In the genomic region with DNA sequence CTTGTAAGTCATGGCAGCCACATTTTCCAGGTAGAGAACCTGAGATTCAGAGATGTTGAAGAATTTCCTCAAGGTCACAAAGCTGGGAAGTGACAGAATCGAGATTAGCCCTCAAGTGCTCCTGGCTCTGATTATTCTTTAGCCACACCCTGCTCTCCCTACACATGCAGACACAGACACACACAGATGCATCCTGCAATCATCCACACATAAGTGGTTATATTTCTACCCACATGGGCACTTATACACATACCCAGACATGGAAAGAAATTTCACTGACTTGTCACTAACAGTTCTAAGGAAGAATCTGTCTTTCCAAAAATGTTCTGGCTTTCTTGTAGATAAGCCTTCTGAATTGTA, we compare ENCODE assay signal across 34 cellular contexts.
"Had no signal": no experiment of that assay in that cellular context is flagged by ENCODE, and none has a peak within 500 bp of the region (broad histone marks: within the 10 kb centered on the region; RNA-seq: fewer than 3 reads in every experiment).

No MANE protein-coding gene starts in this region.

- H3K27ac ChIP-seq: adrenal gland, body of pancreas, brain microvascular endothelial cell, breast epithelium, VCaP had no signal

- H3K36me3 Mint-ChIP-seq: activated CD4-positive, alpha-beta memory T cell treated with anti-CD3 and anti-CD28 coated beads for 36 hours; activated naive CD4-positive, alpha-beta T cell treated with anti-CD3 and anti-CD28 coated beads, Interleukin-2, amount 50 U/mL, for 72 hours; activated naive CD8-positive, alpha-beta T cell treated with anti-CD3 and anti-CD28 coated beads for 36 hours; T-cell had no signal

- H3K4me1 ChIP-seq: adrenal gland, body of pancreas had no signal

- H3K4me3 ChIP-seq: adrenal gland, body of pancreas, breast epithelium had no signal

- ATAC-seq: activated CD8-positive, alpha-beta T cell treated with anti-CD3 and anti-CD28 coated beads for 36 hours; activated naive CD4-positive, alpha-beta T cell treated with anti-CD3 and anti-CD28 coated beads, Interleukin-2, amount 50 U/mL, for 72 hours; activated T-cell treated with anti-CD3 and anti-CD28 coated beads, Interleukin-2, amount 50 U/mL, for 4 hours; activated T-cell treated with anti-CD3 and anti-CD28 coated beads, Interleukin-2, amount 50 U/mL, for 72 hours; activated T-helper 17 cell treated with anti-CD3 and anti-CD28 coated beads, Interleukin-2, amount 50 U/mL, for 72 hours; body of pancreas; T-cell had no signal

- DNase-seq: activated B cell treated with CpG ODN at 0.5 μM for 24 hours; activated CD4-positive, alpha-beta memory T cell treated with anti-CD3 and anti-CD28 coated beads for 36 hours; activated CD4-positive, alpha-beta T cell treated with anti-CD3 and anti-CD28 coated beads for 4 hours; activated CD4-positive, alpha-beta T cell treated with anti-CD3 and anti-CD28 coated beads, Interleukin-2, amount 10 ng/mL, durations not matched to agents 24 days and 14 days; activated CD4-positive, alpha-beta T cell treated with anti-CD3 and anti-CD28 coated beads, Interleukin-2, amount 50 U/mL, for 1 hour; activated CD4-positive, alpha-beta T cell treated with anti-CD3 and anti-CD28 coated beads, Interleukin-2, amount 50 U/mL, for 4 hours; activated CD4-positive, CD25-positive, alpha-beta regulatory T cell treated with anti-CD3 and anti-CD28 coated beads, Interleukin-2, amount 50 U/mL, for 72 hours; activated CD8-positive, alpha-beta memory T cell treated with anti-CD3 and anti-CD28 coated beads, Interleukin-2, amount 50 U/mL, for 4 hours; activated CD8-positive, alpha-beta T cell treated with anti-CD3 and anti-CD28 coated beads for 36 hours; activated effector memory CD4-positive, alpha-beta T cell treated with anti-CD3 and anti-CD28 coated beads, Interleukin-2, amount 50 U/mL, for 16 hours; activated gamma-delta T cell treated with Interleukin-2 at 50 U/mL for 16 hours; activated naive CD4-positive, alpha-beta T cell; activated naive CD4-positive, alpha-beta T cell treated with anti-CD3 and anti-CD28 coated beads for 36 hours; activated naive CD4-positive, alpha-beta T cell treated with anti-CD3 and anti-CD28 coated beads, Interleukin-2, amount 50 U/mL, for 16 hours; activated naive CD8-positive, alpha-beta T cell treated with anti-CD3 and anti-CD28 coated beads for 36 hours; activated T-cell treated with anti-CD3 and anti-CD28 coated beads for 4 hours; activated T-cell treated with anti-CD3 and anti-CD28 coated beads, Interleukin-2, amount 50 U/mL, for 1 hour; activated T-cell treated with anti-CD3 and anti-CD28 coated beads, Interleukin-2, amount 50 U/mL, for 4 hours; activated T-cell treated with anti-CD3 and anti-CD28 coated beads, Interleukin-2, amount 50 U/mL, for 72 hours; adrenal gland; amniotic stem cell; aorta; body of pancreas; brain microvascular endothelial cell; central memory CD4-positive, alpha-beta T cell; T-cell; T-helper 2 cell; T-helper 9 cell had no signal

- H3K9me3 ChIP-seq: adrenal gland, body of pancreas, breast epithelium had no signal

- H3K4me1 Mint-ChIP-seq: activated B cell treated with CpG ODN at 0.5 μM for 24 hours; activated CD4-positive, alpha-beta T cell treated with anti-CD3 and anti-CD28 coated beads, Interleukin-2, amount 10 ng/mL, durations not matched to agents 24 days and 14 days; activated naive CD8-positive, alpha-beta T cell treated with anti-CD3 and anti-CD28 coated beads for 36 hours; activated T-helper 17 cell treated with anti-CD3 and anti-CD28 coated beads, Interleukin-2, amount 50 U/mL, for 72 hours; T-cell had no signal

- H3K27ac Mint-ChIP-seq: activated B cell treated with CpG ODN at 0.5 μM for 24 hours; activated CD4-positive, alpha-beta memory T cell treated with anti-CD3 and anti-CD28 coated beads for 36 hours; activated CD4-positive, alpha-beta T cell treated with anti-CD3 and anti-CD28 coated beads, Interleukin-2, amount 10 ng/mL, durations not matched to agents 24 days and 14 days; activated CD8-positive, alpha-beta T cell treated with anti-CD3 and anti-CD28 coated beads for 36 hours; activated naive CD4-positive, alpha-beta T cell treated with anti-CD3 and anti-CD28 coated beads for 36 hours; activated naive CD4-positive, alpha-beta T cell treated with anti-CD3 and anti-CD28 coated beads, Interleukin-2, amount 50 U/mL, for 72 hours; activated naive CD8-positive, alpha-beta T cell treated with anti-CD3 and anti-CD28 coated beads for 36 hours; activated T-cell treated with anti-CD3 and anti-CD28 coated beads, Interleukin-2, amount 50 U/mL, for 72 hours; activated T-helper 1 cell treated with anti-CD3 and anti-CD28 coated beads, Interleukin-12 subunit alpha, Interleukin-12 subunit beta, Interleukin-2, Interleukin-4 antibody, amounts not matched to agents 30 ng/mL and 10 ng/mL and 1 ng/mL, durations not matched to agents 14 hours and 24 hours and 36 hours; activated T-helper 17 cell treated with anti-CD3 and anti-CD28 coated beads, Interleukin-2, amount 50 U/mL, for 72 hours; T-cell; T-helper 2 cell treated with Interferon-gamma antibody and Interleukin-4, amounts not matched to agents 5 μg/mL and 100 μg/mL, for 36 hours had no signal

- H3K4me3 Mint-ChIP-seq: activated B cell treated with CpG ODN at 0.5 μM for 24 hours; activated CD4-positive, alpha-beta memory T cell treated with anti-CD3 and anti-CD28 coated beads for 36 hours; activated CD4-positive, alpha-beta T cell treated with anti-CD3 and anti-CD28 coated beads, Interleukin-2, amount 10 ng/mL, durations not matched to agents 24 days and 14 days; activated CD8-positive, alpha-beta T cell treated with anti-CD3 and anti-CD28 coated beads for 36 hours; activated naive CD4-positive, alpha-beta T cell treated with anti-CD3 and anti-CD28 coated beads for 36 hours; activated naive CD8-positive, alpha-beta T cell treated with anti-CD3 and anti-CD28 coated beads for 36 hours; activated T-cell treated with anti-CD3 and anti-CD28 coated beads, Interleukin-2, amount 50 U/mL, for 4 hours; activated T-cell treated with anti-CD3 and anti-CD28 coated beads, Interleukin-2, amount 50 U/mL, for 72 hours; activated T-helper 1 cell treated with anti-CD3 and anti-CD28 coated beads, Interleukin-12 subunit alpha, Interleukin-12 subunit beta, Interleukin-2, Interleukin-4 antibody, amounts not matched to agents 30 ng/mL and 10 ng/mL and 1 ng/mL, durations not matched to agents 14 hours and 24 hours and 36 hours; activated T-helper 17 cell treated with anti-CD3 and anti-CD28 coated beads, Interleukin-2, amount 50 U/mL, for 72 hours; T-cell; T-helper 2 cell treated with Interferon-gamma antibody and Interleukin-4, amounts not matched to agents 5 μg/mL and 100 μg/mL, for 36 hours had no signal

- H3K36me3 ChIP-seq: adrenal gland, brain microvascular endothelial cell, breast epithelium had no signal

- H3K9me3 Mint-ChIP-seq: activated B cell treated with CpG ODN at 0.5 μM for 24 hours; activated CD4-positive, alpha-beta memory T cell treated with anti-CD3 and anti-CD28 coated beads for 36 hours; activated CD4-positive, alpha-beta T cell treated with anti-CD3 and anti-CD28 coated beads, Interleukin-2, amount 10 ng/mL, durations not matched to agents 24 days and 14 days; activated CD8-positive, alpha-beta T cell treated with anti-CD3 and anti-CD28 coated beads for 36 hours; activated naive CD4-positive, alpha-beta T cell treated with anti-CD3 and anti-CD28 coated beads for 36 hours; activated naive CD4-positive, alpha-beta T cell treated with anti-CD3 and anti-CD28 coated beads, Interleukin-2, amount 50 U/mL, for 72 hours; activated naive CD8-positive, alpha-beta T cell treated with anti-CD3 and anti-CD28 coated beads for 36 hours; activated T-cell treated with anti-CD3 and anti-CD28 coated beads, Interleukin-2, amount 50 U/mL, for 4 hours; activated T-cell treated with anti-CD3 and anti-CD28 coated beads, Interleukin-2, amount 50 U/mL, for 72 hours; activated T-helper 1 cell treated with anti-CD3 and anti-CD28 coated beads, Interleukin-12 subunit alpha, Interleukin-12 subunit beta, Interleukin-2, Interleukin-4 antibody, amounts not matched to agents 30 ng/mL and 10 ng/mL and 1 ng/mL, durations not matched to agents 14 hours and 24 hours and 36 hours; activated T-helper 17 cell treated with anti-CD3 and anti-CD28 coated beads, Interleukin-2, amount 50 U/mL, for 72 hours; T-cell; T-helper 2 cell treated with Interferon-gamma antibody and Interleukin-4, amounts not matched to agents 5 μg/mL and 100 μg/mL, for 36 hours had no signal

- H3K27me3 ChIP-seq: adrenal gland, body of pancreas, breast epithelium had no signal
